23 cellular contexts compared by ENCODE assay signal in the genomic region with DNA sequence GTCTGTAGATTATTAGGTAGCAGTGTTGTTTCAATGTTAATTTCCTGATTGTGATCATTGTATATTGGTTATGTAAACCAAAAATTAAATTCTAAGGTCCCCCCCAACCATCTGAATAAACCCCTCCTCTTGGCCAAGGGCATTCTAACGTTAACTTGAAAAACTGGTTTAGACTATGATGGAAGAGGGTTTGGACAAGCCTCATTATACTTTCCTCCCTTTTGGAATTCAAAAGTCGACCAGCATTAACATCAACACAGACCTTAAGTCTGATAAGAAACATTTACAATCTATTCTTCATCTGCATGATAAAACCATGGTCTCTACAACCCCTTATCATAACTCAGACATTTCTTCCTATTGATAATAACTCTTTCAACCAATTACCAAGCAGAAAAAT. TPM values are rescaled to one million over a fixed set of nuclear protein-coding genes. Genes with fewer than 3 reads are reported as not detected.
"Had no signal": no experiment of that assay in that cellular context is flagged by ENCODE, and none has a peak within 500 bp of the region (broad histone marks: within the 10 kb centered on the region; RNA-seq: fewer than 3 reads in every experiment).

No MANE protein-coding gene starts in this region.

- H3K27ac ChIP-seq: brain microvascular endothelial cell, cardiac muscle cell had no signal

- H3K36me3 Mint-ChIP-seq: activated CD4-positive, alpha-beta memory T cell treated with anti-CD3 and anti-CD28 coated beads for 36 hours; activated naive CD8-positive, alpha-beta T cell; T-cell had no signal

- H3K4me3 ChIP-seq: cardiac muscle cell had no signal

- H3K4me1 Mint-ChIP-seq: activated B cell treated with CpG ODN at 0.5 μM for 24 hours; activated CD4-positive, alpha-beta T cell treated with anti-CD3 and anti-CD28 coated beads, Interleukin-2, amount 10 ng/mL, durations not matched to agents 7 days and 5 days; activated T-helper 17 cell treated with anti-CD3 and anti-CD28 coated beads, Interleukin-2, amount 50 U/mL, for 72 hours; T-cell had no signal

- H3K27me3 ChIP-seq: brain microvascular endothelial cell, cardiac muscle cell had no signal

- H3K36me3 ChIP-seq: brain microvascular endothelial cell, cardiac muscle cell had no signal

- ATAC-seq: activated T-helper 17 cell treated with anti-CD3 and anti-CD28 coated beads, Interleukin-2, amount 50 U/mL, for 72 hours; T-cell had no signal

- DNase-seq: activated B cell treated with CpG ODN at 0.5 μM for 24 hours; activated CD4-positive, alpha-beta memory T cell treated with anti-CD3 and anti-CD28 coated beads for 36 hours; activated CD4-positive, alpha-beta T cell treated with anti-CD3 and anti-CD28 coated beads for 1 hour; activated CD4-positive, alpha-beta T cell treated with anti-CD3 and anti-CD28 coated beads, Interleukin-2, amount 10 ng/mL, durations not matched to agents 7 days and 5 days; activated CD8-positive, alpha-beta memory T cell treated with anti-CD3 and anti-CD28 coated beads for 24 hours; activated gamma-delta T cell; activated naive CD4-positive, alpha-beta T cell treated with anti-CD3 and anti-CD28 coated beads for 36 hours; activated T-cell treated with anti-CD3 and anti-CD28 coated beads, Interleukin-2, amount 50 U/mL, for 48 hours; amygdala; brain microvascular endothelial cell; NCI-H1105 treated with DMSO at 0.1 percent for 48 hours; NCI-H146; NCI-H187 treated with DMSO at 0.1 percent for 48 hours; NCI-H2081 treated with DMSO at 0.1 percent for 48 hours; NCI-H345; NCI-H524; SIG-M5; T-cell; T-helper 2 cell; T1000 had no signal

- H3K4me3 Mint-ChIP-seq: activated B cell treated with CpG ODN at 0.5 μM for 24 hours; activated CD4-positive, alpha-beta memory T cell treated with anti-CD3 and anti-CD28 coated beads for 36 hours; activated CD4-positive, alpha-beta T cell treated with anti-CD3 and anti-CD28 coated beads, Interleukin-2, amount 10 ng/mL, durations not matched to agents 7 days and 5 days; activated naive CD4-positive, alpha-beta T cell treated with anti-CD3 and anti-CD28 coated beads for 36 hours; activated naive CD8-positive, alpha-beta T cell; activated T-helper 17 cell treated with anti-CD3 and anti-CD28 coated beads, Interleukin-2, amount 50 U/mL, for 72 hours; T-cell had no signal

- H3K9me3 Mint-ChIP-seq: activated B cell treated with CpG ODN at 0.5 μM for 24 hours; activated CD4-positive, alpha-beta memory T cell treated with anti-CD3 and anti-CD28 coated beads for 36 hours; activated CD4-positive, alpha-beta T cell treated with anti-CD3 and anti-CD28 coated beads, Interleukin-2, amount 10 ng/mL, durations not matched to agents 7 days and 5 days; activated naive CD4-positive, alpha-beta T cell treated with anti-CD3 and anti-CD28 coated beads for 36 hours; activated T-helper 17 cell treated with anti-CD3 and anti-CD28 coated beads, Interleukin-2, amount 50 U/mL, for 72 hours; T-cell had no signal

- H3K27me3 Mint-ChIP-seq: activated T-helper 17 cell treated with anti-CD3 and anti-CD28 coated beads, Interleukin-2, amount 50 U/mL, for 72 hours; T-cell had no signal

RNA-seq across cellular contexts. Expression of gene KIFC3, which starts 20.6 kb away (rescaled TPM):
- total RNA-seq: activated CD4-positive, alpha-beta T cell treated with anti-CD3 and anti-CD28 coated beads, Interleukin-2, amount 10 ng/mL, durations not matched to agents 7 days and 5 days had no signal
